ENCODE assay signal across 11 cellular contexts in the genomic region with DNA sequence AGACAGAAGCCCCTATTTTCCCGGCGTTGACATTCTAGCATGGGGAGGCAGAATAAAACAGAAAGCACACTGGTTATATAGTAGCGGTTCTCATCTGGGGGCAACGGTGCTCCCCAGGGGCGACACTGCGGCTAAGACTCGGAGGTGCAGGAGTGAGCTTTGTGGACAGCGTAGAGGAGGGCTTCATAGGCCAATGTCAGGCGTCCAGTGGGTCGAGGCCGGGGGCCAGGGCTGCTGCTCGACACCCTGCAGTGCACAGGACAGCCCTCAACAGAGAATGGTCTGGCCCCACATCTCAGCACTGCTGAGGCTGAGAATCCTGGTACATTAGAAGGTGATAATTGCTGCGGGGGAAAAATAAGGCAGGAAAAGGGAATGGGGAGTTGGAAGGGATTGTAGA. TPM values are rescaled to one million over a fixed set of nuclear protein-coding genes. Genes with fewer than 3 reads are reported as not detected.
DNase-seq lines count a peak whose midpoint lies in the region; ATAC-seq and TF ChIP-seq lines count a peak whose summit lies in the region.
"Had no signal": no experiment of that assay in that cellular context is flagged by ENCODE, and none has a peak within 500 bp of the region (broad histone marks: within the 10 kb centered on the region; RNA-seq: fewer than 3 reads in every experiment).

No MANE protein-coding gene starts in this region.

- H3K27me3 ChIP-seq in heart left ventricle: no peaks in the 10 kb centered on the region
- H3K27me3 ChIP-seq: sigmoid colon had no signal

- DNase-seq in heart left ventricle: no peak
- DNase-seq in left cardiac atrium: no peak
- no peak for DNase-seq in activated CD4-positive, alpha-beta memory T cell treated with anti-CD3 and anti-CD28 coated beads, Interleukin-2, amount 10 ng/mL, durations not matched to agents 7 days and 5 days
- DNase-seq in immature natural killer cell: no peak
- no peak for DNase-seq in type B pancreatic cell (ENCODE audit: extremely low spot score, unreplicated experiment)
- DNase-seq in activated CD8-positive, alpha-beta memory T cell treated with anti-CD3 and anti-CD28 coated beads, Interleukin-2, amount 50 U/mL, for 48 hours: no peak
- no peak for DNase-seq in OCI-M2 (lab: John Stamatoyannopoulos, UW; ENCODE audit: unreplicated experiment)
- DNase-seq: NCI-H2029, sigmoid colon had no signal

- H3K9me3 ChIP-seq in heart left ventricle: no peaks in the 10 kb centered on the region
- H3K9me3 ChIP-seq: sigmoid colon had no signal

- peak overlapping the region; percentile 90 for H3K4me3 Mint-ChIP-seq in activated CD4-positive, alpha-beta memory T cell treated with anti-CD3 and anti-CD28 coated beads, Interleukin-2, amount 10 ng/mL, durations not matched to agents 7 days and 5 days
- H3K4me3 Mint-ChIP-seq in immature natural killer cell: peak overlapping the region; percentile 3 to 88 (median 55)
- peak overlapping the region; percentile 71 for H3K4me3 Mint-ChIP-seq in type B pancreatic cell

- no peak overlapping the region for H3K27ac ChIP-seq in heart left ventricle

- ATAC-seq in heart left ventricle: no peak
- no peak for ATAC-seq in left cardiac atrium
- no peak for ATAC-seq in HG02885 (IDR thresholded peaks at IDR 0.05; ENCODE audit: poor library complexity, unreplicated experiment)

- peaks cover 3% of the 10 kb centered on the region for H3K36me3 Mint-ChIP-seq in activated CD4-positive, alpha-beta memory T cell treated with anti-CD3 and anti-CD28 coated beads, Interleukin-2, amount 10 ng/mL, durations not matched to agents 7 days and 5 days (ENCODE audit: low read depth)
- H3K36me3 Mint-ChIP-seq in immature natural killer cell (peaks cover 0 to 4% (median 0%) of the 10 kb centered on the region in 3 donors), type B pancreatic cell (no peaks in the 10 kb centered on the region)

- no peak for TF ChIP-seq POLR2A in heart left ventricle (IDR thresholded peaks at IDR 0.05)

- 82 to 85% (median 84%) methylated on average over 13 of the region's 13 CpGs for WGBS in heart left ventricle, 4 donors

- H3K4me1 Mint-ChIP-seq in activated CD4-positive, alpha-beta memory T cell treated with anti-CD3 and anti-CD28 coated beads, Interleukin-2, amount 10 ng/mL, durations not matched to agents 7 days and 5 days: peaks cover 36% of the 10 kb centered on the region
- H3K4me1 Mint-ChIP-seq in immature natural killer cell: peaks cover 36 to 38% of the 10 kb centered on the region in 2 donors
- H3K4me1 Mint-ChIP-seq in type B pancreatic cell (ENCODE audit: unreplicated experiment): peaks cover 24% of the 10 kb centered on the region

- peaks cover 0 to 31% (median 19%) of the 10 kb centered on the region in 12 donors for H3K4me1 ChIP-seq in heart left ventricle

- intact Hi-C loops in heart left ventricle (cut with DNase I): loop anchor here in 2 of 10 donors (2.0 to 5.0 kb wide), 2 partner anchors 25 to 154 kb away; no protein-coding TSS in a partner anchor
- intact Hi-C loops in left cardiac atrium (cut with DNase I): no loop called here

- CTCF ChIA-PET in activated CD4-positive, alpha-beta memory T cell treated with anti-CD3 and anti-CD28 coated beads, Interleukin-2, amount 10 ng/mL, durations not matched to agents 7 days and 5 days (lab: Charles Lee): interaction anchor here (2.3 to 3.5 kb wide), 2 partner anchors 11 to 26 kb away, joined by 38 to 40 read pairs; no protein-coding TSS in a partner anchor

- TF ChIP-seq CTCF in heart left ventricle (IDR thresholded peaks at IDR 0.05): no peak
- no peak for TF ChIP-seq CTCF in type B pancreatic cell (conservative IDR thresholded peaks at IDR 0.05)

- peak overlapping the region in 8 of 12 donors; percentile 58 to 81 (median 68) for H3K4me3 ChIP-seq in heart left ventricle

- peaks cover 0 to 19% (median 8%) of the 10 kb centered on the region in 9 donors for H3K36me3 ChIP-seq in heart left ventricle

- POLR2A ChIA-PET in activated CD4-positive, alpha-beta memory T cell treated with anti-CD3 and anti-CD28 coated beads, Interleukin-2, amount 10 ng/mL, durations not matched to agents 7 days and 5 days (lab: Charles Lee): interaction anchor here (1.4 kb wide), 1 partner anchor 12 kb away, joined by 3 read pairs; no protein-coding TSS in a partner anchor

- H3K27ac Mint-ChIP-seq in activated CD4-positive, alpha-beta memory T cell treated with anti-CD3 and anti-CD28 coated beads, Interleukin-2, amount 10 ng/mL, durations not matched to agents 7 days and 5 days: no peak overlapping the region
- peak overlapping the region in 5 of 6 donors; percentile 34 to 73 (median 62) for H3K27ac Mint-ChIP-seq in immature natural killer cell
- peak overlapping the region; percentile 66 for H3K27ac Mint-ChIP-seq in type B pancreatic cell

- no peaks in the 10 kb centered on the region for H3K9me3 Mint-ChIP-seq in activated CD4-positive, alpha-beta memory T cell treated with anti-CD3 and anti-CD28 coated beads, Interleukin-2, amount 10 ng/mL, durations not matched to agents 7 days and 5 days
- H3K9me3 Mint-ChIP-seq in immature natural killer cell (no peaks in the 10 kb centered on the region), type B pancreatic cell (no peaks in the 10 kb centered on the region)

- H3K27me3 Mint-ChIP-seq in activated CD4-positive, alpha-beta memory T cell treated with anti-CD3 and anti-CD28 coated beads, Interleukin-2, amount 10 ng/mL, durations not matched to agents 7 days and 5 days: no peaks in the 10 kb centered on the region
- H3K27me3 Mint-ChIP-seq in immature natural killer cell (ENCODE audit: low read depth in 3 of 3): peaks cover 2 to 13% (median 8%) of the 10 kb centered on the region in 3 donors
- H3K27me3 Mint-ChIP-seq in type B pancreatic cell: no peaks in the 10 kb centered on the region

RNA-seq across cellular contexts. Expression of gene ZNF628, which starts 1.5 kb away (rescaled TPM):
- total RNA-seq in heart left ventricle (10 to 100 TPM in 1 of 9 donors, 1 to 10 TPM in 8; 2.3 to 10.3 (median 4.6) TPM), left cardiac atrium (1 to 10 TPM; 5.3 to 9.0 TPM), type B pancreatic cell (ENCODE audit: low replicate concordance) (10.3 and 13.2 TPM in 2 replicates)
- polyA plus RNA-seq in heart left ventricle (1 to 10 TPM; 5.4 to 7.9 TPM), immature natural killer cell (under 1 TPM; 0.14 to 0.72 (median 0.21) TPM)
- 1 to 10 TPM; 6.7 to 9.1 TPM for total RNA-seq in activated CD4-positive, alpha-beta memory T cell treated with anti-CD3 and anti-CD28 coated beads, Interleukin-2, amount 10 ng/mL, durations not matched to agents 7 days and 5 days

RNA-seq across cellular contexts. Expression of gene NAT14, which starts 7.1 kb away (rescaled TPM):
- total RNA-seq in heart left ventricle: 10 to 100 TPM in 1 of 9 donors, 1 to 10 TPM in 8; 2.9 to 10.4 (median 6.7) TPM
- 1 to 10 TPM; 7.3 to 9.2 TPM for polyA plus RNA-seq in heart left ventricle
- total RNA-seq in left cardiac atrium: 10 to 100 TPM in 1 of 2 donors, 1 to 10 TPM in 1; 9.2 to 13.7 TPM
- total RNA-seq in activated CD4-positive, alpha-beta memory T cell treated with anti-CD3 and anti-CD28 coated beads, Interleukin-2, amount 10 ng/mL, durations not matched to agents 7 days and 5 days: 10 to 100 TPM; 11.9 to 12.0 TPM
- 1 to 10 TPM in 2 of 3 donors, not detected in 1; 2.7 to 4.8 TPM for polyA plus RNA-seq in immature natural killer cell
- total RNA-seq in type B pancreatic cell (ENCODE audit: low replicate concordance): 46.5 and 64.3 TPM in 2 replicates

RNA-seq across cellular contexts. Expression of gene SSC5D, which starts 10.3 kb away (rescaled TPM):
- total RNA-seq in heart left ventricle: 1 to 10 TPM in 8 of 9 donors, under 1 TPM in 1; 1.00 to 6.2 (median 3.3) TPM
- polyA plus RNA-seq in heart left ventricle: 1 to 10 TPM in 1 of 2 donors, under 1 TPM in 1; 0.91 to 1.4 TPM
- total RNA-seq in left cardiac atrium: 1 to 10 TPM; 5.7 to 6.7 TPM
- total RNA-seq in activated CD4-positive, alpha-beta memory T cell treated with anti-CD3 and anti-CD28 coated beads, Interleukin-2, amount 10 ng/mL, durations not matched to agents 7 days and 5 days: under 1 TPM; 0.15 to 0.18 TPM
- polyA plus RNA-seq in immature natural killer cell: not detected
- total RNA-seq in type B pancreatic cell (ENCODE audit: low replicate concordance): 0.83 and 1.5 TPM in 2 replicates

RNA-seq across cellular contexts. Expression of gene C19orf85, which starts 13.4 kb away (rescaled TPM):
- total RNA-seq in heart left ventricle (not detected), left cardiac atrium (not detected), type B pancreatic cell (ENCODE audit: low replicate concordance) (not detected in 2 replicates)
- polyA plus RNA-seq in heart left ventricle (not detected), immature natural killer cell (not detected)
- not detected for total RNA-seq in activated CD4-positive, alpha-beta memory T cell treated with anti-CD3 and anti-CD28 coated beads, Interleukin-2, amount 10 ng/mL, durations not matched to agents 7 days and 5 days
- total RNA-seq: sigmoid colon, temporal lobe had no signal

RNA-seq across cellular contexts. Expression of gene ISOC2, which starts 16.5 kb away (rescaled TPM):
- total RNA-seq in heart left ventricle (100 to 1,000 TPM in 1 of 9 donors, 10 to 100 TPM in 8; 36.9 to 102 (median 48.8) TPM), left cardiac atrium (10 to 100 TPM; 58.4 to 60.5 TPM), type B pancreatic cell (ENCODE audit: low replicate concordance) (44.2 and 47.5 TPM in 2 replicates)
- polyA plus RNA-seq in heart left ventricle (10 to 100 TPM; 86.8 to 94.9 TPM), immature natural killer cell (10 to 100 TPM; 30.4 to 46.0 (median 34.2) TPM)
- total RNA-seq in activated CD4-positive, alpha-beta memory T cell treated with anti-CD3 and anti-CD28 coated beads, Interleukin-2, amount 10 ng/mL, durations not matched to agents 7 days and 5 days: 10 to 100 TPM; 14.5 to 16.7 TPM
